Comparison of ENCODE assay signal across 8 cellular contexts in the genomic region with DNA sequence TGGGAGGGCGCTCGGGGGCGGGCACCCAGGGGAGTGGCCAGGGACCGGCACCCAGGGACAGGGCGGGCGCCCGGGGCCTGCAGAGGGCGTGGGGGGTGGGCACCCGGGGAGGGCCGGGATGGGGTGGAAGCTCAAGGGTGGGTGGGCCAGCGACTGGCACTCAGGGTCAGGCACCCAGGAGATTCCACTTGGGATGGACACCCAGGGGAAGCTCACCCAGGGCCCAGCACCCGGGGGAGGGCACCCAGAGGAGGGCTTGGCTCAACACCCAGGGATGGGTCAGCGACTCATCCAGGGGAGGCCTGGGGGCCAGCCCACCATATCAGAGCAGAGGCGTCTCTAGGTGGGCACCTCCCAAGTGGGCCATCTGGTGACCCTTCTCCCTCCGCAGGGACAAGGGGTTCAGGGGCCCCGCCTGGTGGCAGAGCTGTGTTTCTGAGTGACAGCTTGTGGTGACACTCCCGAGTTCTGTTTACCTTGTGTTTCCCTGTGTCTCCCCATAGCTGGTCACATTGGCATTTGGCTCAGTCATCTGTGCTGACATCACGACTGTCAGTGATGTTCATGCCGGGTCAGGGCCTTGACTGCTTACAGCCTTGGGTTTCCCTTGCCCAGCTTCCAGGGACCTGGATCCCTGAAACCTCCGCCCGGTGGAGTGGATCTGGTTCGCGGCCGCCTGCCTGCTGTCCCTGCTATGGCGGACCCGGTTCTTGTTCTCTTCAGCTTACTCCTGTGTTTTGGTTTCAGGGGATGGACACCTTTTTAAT. TPM values are rescaled to one million over a fixed set of nuclear protein-coding genes. Genes with fewer than 3 reads are reported as not detected.
A peak's percentile ranks its signal among the peaks of the same experiment; 100 is the strongest.
DNase-seq lines count a peak whose midpoint lies in the region; ATAC-seq, FAIRE-seq and TF ChIP-seq lines count a peak whose summit lies in the region.

No MANE protein-coding gene starts in this region.

- intact Hi-C loops in spleen (cut with DNase I; ENCODE audit: low total_unique reads): no loop called here

- H3K9me3 ChIP-seq in T-helper 17 cell (ENCODE audit: control insufficient read depth, low read length, poor library complexity, severe bottlenecking): no peaks in the 10 kb centered on the region
- no peaks in the 10 kb centered on the region for H3K9me3 ChIP-seq in spleen

- H3K27ac ChIP-seq in spleen: peak overlapping the region; percentile 99 to 100 (median 100)

- TF ChIP-seq CTCF in bronchial epithelial cell (IDR thresholded peaks at IDR 0.05; ENCODE audit: insufficient read depth, low read length, severe bottlenecking): peak; percentile 64
- peak in 9 of 11 experiments; percentile 10 to 62 (median 21) for TF ChIP-seq CTCF in spleen (IDR thresholded peaks at IDR 0.05 in 8 of 11, conservative IDR thresholded peaks at IDR 0.05 in 3 of 11)

- no peaks in the 10 kb centered on the region for H3K36me3 ChIP-seq in H7 (replicated peaks; ENCODE audit: control insufficient read depth, insufficient read depth, low read length)
- H3K36me3 ChIP-seq in bronchial epithelial cell (ENCODE audit: control insufficient read depth, insufficient read depth, low read length): no peaks in the 10 kb centered on the region
- H3K36me3 ChIP-seq in spleen: peaks cover 0 to 20% (median 0%) of the 10 kb centered on the region in 6 donors

- DNase-seq in NCI-H1417 (lab: John Stamatoyannopoulos, UW) (peak; percentile 1 to 80 (median 80)), NCI-H1417 treated with DMSO at 0.1 percent for 48 hours (lab: John Stamatoyannopoulos, UW) (no peak), H7 (peak; percentile 83), Kasumi-1 (lab: John Stamatoyannopoulos, UW) (peak; percentile 54 to 59), T-helper 17 cell (peak in 2 of 3 donors; percentile 40 to 54), bronchial epithelial cell (ENCODE audit: low read depth) (peak; percentile 61), immature natural killer cell (no peak), spleen (peak; percentile 91)

- no peak for FAIRE-seq in bronchial epithelial cell (lab: Jason Lieb, UNC)

- H3K4me3 ChIP-seq in H7 (ENCODE audit: insufficient read depth, low read depth, low read length) (peak overlapping the region; percentile 75), bronchial epithelial cell (ENCODE audit: low read depth, low read length) (peak overlapping the region; percentile 67), spleen (peak overlapping the region; percentile 45 to 78 (median 60))

- no peaks in the 10 kb centered on the region for H3K9me3 Mint-ChIP-seq in immature natural killer cell

- H3K27me3 Mint-ChIP-seq in T-helper 17 cell: no peaks in the 10 kb centered on the region
- peaks cover 4 to 13% (median 9%) of the 10 kb centered on the region in 3 donors for H3K27me3 Mint-ChIP-seq in immature natural killer cell (ENCODE audit: low read depth in 3 of 3)

- 18 to 44% (median 26%) methylated on average over 9 to 26 of the region's 26 CpGs for WGBS in spleen, 5 donors

- peak overlapping the region; percentile 86 for H3K4me3 Mint-ChIP-seq in T-helper 17 cell
- peak overlapping the region; percentile 76 to 91 (median 89) for H3K4me3 Mint-ChIP-seq in immature natural killer cell

- H3K36me3 Mint-ChIP-seq in T-helper 17 cell (ENCODE audit: low read depth): no peaks in the 10 kb centered on the region
- H3K36me3 Mint-ChIP-seq in immature natural killer cell: no peaks in the 10 kb centered on the region

- ATAC-seq in T-helper 17 cell: peak; percentile 25

- H3K4me1 Mint-ChIP-seq in T-helper 17 cell (peaks cover 36% of the 10 kb centered on the region), immature natural killer cell (peaks cover 20 to 29% of the 10 kb centered on the region in 2 donors)

- TF ChIP-seq POLR2A in spleen (IDR thresholded peaks at IDR 0.05): no peak

- peaks cover 19 to 80% (median 39%) of the 10 kb centered on the region in 6 donors for H3K4me1 ChIP-seq in spleen

- H3K27me3 ChIP-seq in H7 (ENCODE audit: control insufficient read depth, insufficient read depth, low read length): no peaks in the 10 kb centered on the region
- H3K27me3 ChIP-seq in bronchial epithelial cell (ENCODE audit: control insufficient read depth, insufficient read depth, low read length): no peaks in the 10 kb centered on the region
- H3K27me3 ChIP-seq in spleen (replicated peaks in 1 of 7): peaks cover 0 to 16% (median 0%) of the 10 kb centered on the region in 7 donors

- peak overlapping the region; percentile 92 for H3K27ac Mint-ChIP-seq in T-helper 17 cell
- peak overlapping the region; percentile 83 to 95 (median 94) for H3K27ac Mint-ChIP-seq in immature natural killer cell

RNA-seq across cellular contexts. Expression of gene IBA57, which starts 0.7 kb away (rescaled TPM):
- total RNA-seq in H7 (2014; rRNA removed; shearing (Covaris generic)): 21.2 and 23.3 TPM in 2 replicates
- 10 to 100 TPM; 16.3 to 18.2 TPM for total RNA-seq in T-helper 17 cell
- 2.0 and 2.6 TPM in 2 replicates for total RNA-seq in bronchial epithelial cell
- polyA plus RNA-seq in immature natural killer cell: 1 to 10 TPM; 2.0 to 4.4 (median 2.0) TPM
- 10 to 100 TPM in 5 of 7 donors, 1 to 10 TPM in 2; 7.1 to 14.7 (median 11.6) TPM for total RNA-seq in spleen
- polyA plus RNA-seq in spleen: 1 to 10 TPM in 2 of 3 donors, under 1 TPM in 1; 0.59 to 4.3 (median 1.1) TPM

RNA-seq across cellular contexts. Expression of gene GJC2, which starts 16.6 kb away (rescaled TPM):
- total RNA-seq in H7 (2014; rRNA removed; shearing (Covaris generic)): 1.7 TPM in 2 replicates
- 1 to 10 TPM in 1 of 2 donors, under 1 TPM in 1; 0.94 to 1.9 TPM for total RNA-seq in T-helper 17 cell
- 2.9 and 5.5 TPM in 2 replicates for total RNA-seq in bronchial epithelial cell
- polyA plus RNA-seq in immature natural killer cell: not detected
- total RNA-seq in spleen: 1 to 10 TPM in 6 of 7 donors, under 1 TPM in 1; 0.94 to 3.5 (median 2.4) TPM
- under 1 TPM; 0.35 to 0.96 (median 0.67) TPM for polyA plus RNA-seq in spleen

RNA-seq across cellular contexts. Expression of gene GUK1, which starts 26.3 kb away (rescaled TPM):
- total RNA-seq in H7 (2014; rRNA removed; shearing (Covaris generic)): 216 and 224 TPM in 2 replicates
- total RNA-seq in T-helper 17 cell: 100 to 1,000 TPM; 233 to 245 TPM
- total RNA-seq in bronchial epithelial cell: 519 and 695 TPM in 2 replicates
- 100 to 1,000 TPM; 516 to 803 (median 763) TPM for polyA plus RNA-seq in immature natural killer cell
- total RNA-seq in spleen: 100 to 1,000 TPM; 167 to 218 (median 186) TPM
- polyA plus RNA-seq in spleen: 100 to 1,000 TPM; 279 to 499 (median 316) TPM

RNA-seq across cellular contexts. Expression of gene OBSCN, which starts 41.5 kb away (rescaled TPM):
- total RNA-seq in H7 (2014; rRNA removed; shearing (Covaris generic)): 18.9 and 25.2 TPM in 2 replicates
- total RNA-seq in T-helper 17 cell: 10 to 100 TPM; 23.1 to 34.2 TPM
- total RNA-seq in bronchial epithelial cell: 6.3 and 7.6 TPM in 2 replicates
- polyA plus RNA-seq in immature natural killer cell: 1 to 10 TPM in 1 of 3 donors, under 1 TPM in 1, not detected in 1; 0.19 to 1.9 TPM
- 10 to 100 TPM; 35.3 to 71.7 (median 46.0) TPM for total RNA-seq in spleen
- 10 to 100 TPM; 12.6 to 31.6 (median 23.3) TPM for polyA plus RNA-seq in spleen

RNA-seq across cellular contexts. Expression of gene MRPL55, which starts 57.3 kb away (rescaled TPM):
- 109 and 172 TPM in 2 replicates for total RNA-seq in H7 (2014; rRNA removed; shearing (Covaris generic))
- total RNA-seq in T-helper 17 cell: 10 to 100 TPM; 55.2 to 59.9 TPM
- 43.2 and 87.7 TPM in 2 replicates for total RNA-seq in bronchial epithelial cell
- 100 to 1,000 TPM; 125 to 230 (median 129) TPM for polyA plus RNA-seq in immature natural killer cell
- 100 to 1,000 TPM in 1 of 7 donors, 10 to 100 TPM in 6; 32.3 to 103 (median 39.0) TPM for total RNA-seq in spleen
- 100 to 1,000 TPM in 2 of 3 donors, 10 to 100 TPM in 1; 95.2 to 114 (median 111) TPM for polyA plus RNA-seq in spleen

Comparison
In these comparisons a context has a peak if more than half of its experiments do, and no peak if none do; other contexts are left out.
1. DNase-seq: peak in NCI-H1417 (3 of 3), H7 (single experiment), Kasumi-1 (2 of 2), T-helper 17 cell (2 of 3), bronchial epithelial cell (single experiment) and spleen (single experiment); none in NCI-H1417 treated with DMSO at 0.1 percent for 48 hours (single experiment) and immature natural killer cell (0 of 3).
2. Peak in every context shown above with its lines, with median percentiles within 50 percentile points of each other: H3K4me3 ChIP-seq.